In the genomic region with DNA sequence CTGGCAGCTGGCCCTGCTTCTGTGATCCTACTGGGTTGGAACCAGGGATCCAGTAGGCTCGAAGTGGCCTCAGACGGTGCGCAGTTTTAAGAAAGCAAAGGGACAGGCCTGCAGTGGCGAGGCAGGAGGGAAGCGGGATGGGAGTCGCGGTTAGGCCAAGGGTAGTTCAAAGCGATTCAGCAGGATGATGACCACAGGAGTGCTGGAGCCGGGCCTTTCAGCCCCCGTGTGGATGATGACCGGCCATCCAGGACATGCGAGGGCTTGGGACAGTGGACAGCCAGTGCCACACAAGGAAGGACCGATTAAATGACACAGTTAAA, we compare ENCODE assay signal across 8 cellular contexts. TPM values are rescaled to one million over a fixed set of nuclear protein-coding genes. Genes with fewer than 3 reads are reported as not detected.
DNase-seq lines count a peak whose midpoint lies in the region; ATAC-seq and TF ChIP-seq lines count a peak whose summit lies in the region.

No MANE protein-coding gene starts in this region.

- peak overlapping the region; percentile 97 for H3K27ac ChIP-seq in KMS-11
- no peak overlapping the region for H3K27ac ChIP-seq in neural progenitor cell

- CTCF ChIA-PET in WTC11 (lab: Charles Lee), result interaction anchor here (1.4 kb wide), 1 partner anchor 934 kb away, joined by 3 read pairs; no protein-coding TSS in a partner anchor

- no peaks in the 10 kb centered on the region for H3K36me3 Mint-ChIP-seq in activated T-cell treated with anti-CD3 and anti-CD28 coated beads, Interleukin-2, amount 50 U/mL, for 4 hours (ENCODE audit: insufficient read depth)
- H3K36me3 Mint-ChIP-seq in WTC11 (no peaks in the 10 kb centered on the region), neural progenitor cell (no peaks in the 10 kb centered on the region)

- H4K20me1 ChIP-seq in KMS-11 (ENCODE audit: insufficient read depth), result no peaks in the 10 kb centered on the region
- H4K20me1 ChIP-seq in neural progenitor cell (ENCODE audit: low read depth), result no peaks in the 10 kb centered on the region

- peaks cover 35% of the 10 kb centered on the region for H3K4me1 ChIP-seq in KMS-11 (ENCODE audit: low read depth, poor library complexity, severe bottlenecking)
- peaks cover 22% of the 10 kb centered on the region for H3K4me1 ChIP-seq in neural progenitor cell

- TF ChIP-seq CTCF in KMS-11 (conservative IDR thresholded peaks at IDR 0.05; ENCODE audit: low read depth, low read length) (no peak), WTC11 (IDR thresholded peaks at IDR 0.05) (no peak), foreskin fibroblast (IDR thresholded peaks at IDR 0.05; ENCODE audit: low read depth, low read length) (no peak), neural progenitor cell (IDR thresholded peaks at IDR 0.05) (peak; percentile 1)

- H3K27me3 Mint-ChIP-seq in activated T-cell treated with anti-CD3 and anti-CD28 coated beads, Interleukin-2, amount 50 U/mL, for 4 hours (ENCODE audit: low read depth), result no peaks in the 10 kb centered on the region
- no peaks in the 10 kb centered on the region for H3K27me3 Mint-ChIP-seq in WTC11 (ENCODE audit: low read depth)
- H3K27me3 Mint-ChIP-seq in neural progenitor cell (ENCODE audit: insufficient read depth, low read depth), result peaks cover 3% of the 10 kb centered on the region

- H3K4me3 Mint-ChIP-seq in activated T-cell treated with anti-CD3 and anti-CD28 coated beads, Interleukin-2, amount 50 U/mL, for 4 hours, result peak overlapping the region; percentile 95
- peak overlapping the region; percentile 79 for H3K4me3 Mint-ChIP-seq in WTC11
- H3K4me3 Mint-ChIP-seq in neural progenitor cell, result peak overlapping the region; percentile 86

- ATAC-seq in activated T-cell treated with anti-CD3 and anti-CD28 coated beads, Interleukin-2, amount 50 U/mL, for 4 hours, result peak in 1 of 2 donors; percentile 8
- ATAC-seq in WTC11 (peak; percentile 35), GM21390 (IDR thresholded peaks at IDR 0.05; ENCODE audit: unreplicated experiment) (no peak)

- peaks cover 53% of the 10 kb centered on the region for H3K79me2 ChIP-seq in KMS-11 (ENCODE audit: insufficient read depth, low read depth)
- peaks cover 33% of the 10 kb centered on the region for H3K79me2 ChIP-seq in neural progenitor cell (ENCODE audit: low read depth)

- H3K4me3 ChIP-seq in KMS-11 (IDR thresholded peaks at IDR 0.05; ENCODE audit: insufficient read depth, low read depth, low read length), result no peak overlapping the region
- H3K4me3 ChIP-seq in foreskin fibroblast (ENCODE audit: low read depth in 1 of 2, low read length in 2 of 2), result peak overlapping the region; percentile 60 to 83
- peak overlapping the region; percentile 65 for H3K4me3 ChIP-seq in neural progenitor cell

- H3K9me3 Mint-ChIP-seq in activated T-cell treated with anti-CD3 and anti-CD28 coated beads, Interleukin-2, amount 50 U/mL, for 4 hours, result no peaks in the 10 kb centered on the region
- H3K9me3 Mint-ChIP-seq in WTC11, result no peaks in the 10 kb centered on the region
- H3K9me3 Mint-ChIP-seq in neural progenitor cell, result no peaks in the 10 kb centered on the region

- peak overlapping the region; percentile 99 for H3K9ac ChIP-seq in KMS-11
- no peak overlapping the region for H3K9ac ChIP-seq in neural progenitor cell

- peaks cover 36% of the 10 kb centered on the region for H3K4me1 Mint-ChIP-seq in activated T-cell treated with anti-CD3 and anti-CD28 coated beads, Interleukin-2, amount 50 U/mL, for 4 hours (ENCODE audit: low read depth)
- H3K4me1 Mint-ChIP-seq in WTC11 (peaks cover 48% of the 10 kb centered on the region), neural progenitor cell (peaks cover 18% of the 10 kb centered on the region)

- H3K4me2 ChIP-seq in KMS-11 (peak overlapping the region; percentile 50), neural progenitor cell (peak overlapping the region; percentile 96)

- no peaks in the 10 kb centered on the region for H3K9me3 ChIP-seq in neural progenitor cell (ENCODE audit: low read depth)

- H3F3A ChIP-seq in neural progenitor cell (ENCODE audit: low read depth), result peaks cover 25% of the 10 kb centered on the region

- POLR2A ChIA-PET in WTC11 (lab: Charles Lee), result interaction anchor here (0.8 kb wide), 1 partner anchor 294 kb away, joined by 3 read pairs; no protein-coding TSS in a partner anchor

- no peaks in the 10 kb centered on the region for H3K36me3 ChIP-seq in KMS-11 (ENCODE audit: insufficient read depth)
- H3K36me3 ChIP-seq in neural progenitor cell, result no peaks in the 10 kb centered on the region

- H3K27ac Mint-ChIP-seq in WTC11 (no peak overlapping the region; the same call in 1 of the 2 replicates), neural progenitor cell (peak overlapping the region; percentile 73)

- no peak for DNase-seq in activated T-cell treated with anti-CD3 and anti-CD28 coated beads, Interleukin-2, amount 50 U/mL, for 4 hours
- no peak for DNase-seq in activated T-cell treated with anti-CD3 and anti-CD28 coated beads, Interleukin-2, amount 50 U/mL, for 48 hours
- DNase-seq in WTC11 (ENCODE audit: low spot score) (peak; percentile 44), foreskin fibroblast (peak; percentile 28 to 68), neural progenitor cell (ENCODE audit: low spot score) (peak; percentile 42)
- DNase-seq in stimulated activated CD4-positive, alpha-beta T cell treated with anti-CD3 and anti-CD28 coated beads, Interleukin-2, amount 100 ng/mL, for 24 hours, result no peak

- no peaks in the 10 kb centered on the region for H3K27me3 ChIP-seq in KMS-11 (ENCODE audit: insufficient read depth, low read depth)
- no peaks in the 10 kb centered on the region for H3K27me3 ChIP-seq in neural progenitor cell

- H2AFZ ChIP-seq in KMS-11 (ENCODE audit: low read depth) (peak overlapping the region; percentile 87), neural progenitor cell (replicated peaks) (peak overlapping the region; percentile 93)

TF ChIP-seq in WTC11, 78 proteins besides CTCF, POLR2A, EP300 and RAD21:
- peak; percentile 11; the same call in 1 of the 2 replicates for TF ChIP-seq ARID4B (CRISPR knock-in tag; IDR thresholded peaks at IDR 0.05; ENCODE audit: borderline replicate concordance)
- TF ChIP-seq NR2C2 (CRISPR knock-in tag; IDR thresholded peaks at IDR 0.05), result 0 out of 2 replicates have a peak, but pooled peaks have one; percentile 49
- no peak for TF ChIP-seq ZNF263 (CRISPR knock-in tag; IDR thresholded peaks at IDR 0.05; ENCODE audit: low read depth)

RNA-seq across cellular contexts. Expression of gene RNASEH2B, which starts 0.9 kb away (rescaled TPM):
- 10 to 100 TPM; 52.3 to 55.4 (median 53.4) TPM for total RNA-seq in activated T-cell treated with anti-CD3 and anti-CD28 coated beads, Interleukin-2, amount 50 U/mL, for 4 hours
- total RNA-seq in WTC11 (2021) (27.3 to 33.3 TPM (median 30.3 TPM) in 3 replicates), neural progenitor cell (ENCODE audit: low replicate concordance) (41.0 and 57.5 TPM in 2 replicates)

Comparison
In these comparisons a context has a peak if more than half of its experiments do, and no peak if none do; other contexts are left out.
1. DNase-seq: peak in WTC11 (single experiment), foreskin fibroblast (2 of 2) and neural progenitor cell (single experiment); none in activated T-cell treated with anti-CD3 and anti-CD28 coated beads, Interleukin-2, amount 50 U/mL, for 4 hours (single experiment), activated T-cell treated with anti-CD3 and anti-CD28 coated beads, Interleukin-2, amount 50 U/mL, for 48 hours (0 of 2) and stimulated activated CD4-positive, alpha-beta T cell treated with anti-CD3 and anti-CD28 coated beads, Interleukin-2, amount 100 ng/mL, for 24 hours (0 of 2).
2. Peak in every context shown above with its lines, with median percentiles within 50 percentile points of each other: H3K4me3 Mint-ChIP-seq.